In genomic region chr18:33159151-33159550, GRCh38 we compare ENCODE assay signal across 26 cellular contexts.
DNase-seq lines count a peak whose midpoint lies in the region; ATAC-seq, FAIRE-seq and TF ChIP-seq lines count a peak whose summit lies in the region.
"Had no signal": no experiment of that assay in that cellular context is flagged by ENCODE, and none has a peak within 500 bp of the region (broad histone marks: within the 10 kb centered on the region; RNA-seq: fewer than 3 reads in every experiment).

No MANE protein-coding gene starts in this region.

- H3K27ac ChIP-seq in HepG2 (ENCODE audit: extremely low read length, insufficient read depth, low read length) = no peak overlapping the region
- no peak overlapping the region for H3K27ac ChIP-seq in right lobe of liver
- no peak overlapping the region for H3K27ac ChIP-seq in endodermal cell (ENCODE audit: low read depth, low read length)
- no peak overlapping the region for H3K27ac ChIP-seq in neural progenitor cell
- H3K27ac ChIP-seq: 22Rv1; A549; BLaER1 treated with 17β-estradiol and CSF1 and Interleukin-3, amounts not matched to agents 10 nM and 100 nM; C4-2B had no signal

- FAIRE-seq in HepG2 (lab: Jason Lieb, UNC) = no peak
- FAIRE-seq: A549, GM12878, GM12892, GM18507 had no signal

- no peak for TF ChIP-seq POLR2A in HepG2 (IDR thresholded peaks at IDR 0.05; ENCODE audit: insufficient read depth in 1 of 2, low read depth in 2 of 2, low read length in 2 of 2)
- no peak for TF ChIP-seq POLR2A in right lobe of liver (IDR thresholded peaks at IDR 0.05)

- H3K4me3 Mint-ChIP-seq in endodermal cell (no peak overlapping the region), neural progenitor cell (no peak overlapping the region)
- H3K4me3 Mint-ChIP-seq: B cell; CD4-positive, alpha-beta T cell; CD8-positive, alpha-beta T cell had no signal

- H3K36me3 Mint-ChIP-seq in endodermal cell (ENCODE audit: low read depth) (no peaks in the 10 kb centered on the region), neural progenitor cell (no peaks in the 10 kb centered on the region)
- H3K36me3 Mint-ChIP-seq: CD8-positive, alpha-beta T cell had no signal

- peaks cover 10% of the 10 kb centered on the region for H3K4me1 Mint-ChIP-seq in endodermal cell
- H3K4me1 Mint-ChIP-seq in neural progenitor cell = no peaks in the 10 kb centered on the region
- H3K4me1 Mint-ChIP-seq: B cell had no signal

- intact Hi-C loops in HepG2 (cut with micrococcal nuclease; ENCODE audit: unreplicated experiment) (no loop called here), right lobe of liver (cut with DNase I) (no loop called here)

- TF ChIP-seq CTCF in HepG2 (CRISPR knock-in tag; IDR thresholded peaks at IDR 0.05) (no peak), right lobe of liver (IDR thresholded peaks at IDR 0.05) (no peak), endodermal cell (conservative IDR thresholded peaks at IDR 0.05) (no peak), neural progenitor cell (IDR thresholded peaks at IDR 0.05) (no peak)

- H3K9me3 ChIP-seq in HepG2 (ENCODE audit: low read length) (no peaks in the 10 kb centered on the region), right lobe of liver (no peaks in the 10 kb centered on the region), endodermal cell (ENCODE audit: control insufficient read depth, low read length) (no peaks in the 10 kb centered on the region), neural progenitor cell (ENCODE audit: low read depth) (no peaks in the 10 kb centered on the region)
- H3K9me3 ChIP-seq: A549; BLaER1 treated with 17β-estradiol and CSF1 and Interleukin-3, amounts not matched to agents 10 nM and 100 nM; Caco-2 had no signal

- H3K79me2 ChIP-seq in HepG2 (ENCODE audit: insufficient read depth, low read length) (no peaks in the 10 kb centered on the region), neural progenitor cell (ENCODE audit: low read depth) (no peaks in the 10 kb centered on the region)

- TF ChIP-seq EP300 in HepG2 (IDR thresholded peaks at IDR 0.05; ENCODE audit: low read depth in 2 of 2, low read length in 2 of 2) (no peak), HepG2 (CRISPR knock-in tag; IDR thresholded peaks at IDR 0.05; ENCODE audit: borderline replicate concordance) (no peak)

- in situ Hi-C loops in HepG2 (cut with HindIII; ENCODE audit: extremely low pct_ligation_motif_present, low pct_unique_long_range_greater_than_20kb) = no loop called here

- TF ChIP-seq RAD21 in HepG2 (CRISPR knock-in tag; IDR thresholded peaks at IDR 0.05) = no peak

- CTCF ChIA-PET in HepG2 (lab: Yijun Ruan, JAX; ENCODE audit: low intra/inter-chr PET ratio, low total read pairs) = no interaction called here

- H3K4me1 ChIP-seq in HepG2 (ENCODE audit: insufficient read depth, low read length) (no peaks in the 10 kb centered on the region), right lobe of liver (no peaks in the 10 kb centered on the region), endodermal cell (ENCODE audit: control insufficient read depth, insufficient read depth, low read length) (peaks cover 7% of the 10 kb centered on the region), neural progenitor cell (no peaks in the 10 kb centered on the region)
- H3K4me1 ChIP-seq: A549, Caco-2 had no signal

- H4K20me1 ChIP-seq in HepG2 (ENCODE audit: insufficient read depth, low read length) = no peaks in the 10 kb centered on the region
- H4K20me1 ChIP-seq in neural progenitor cell (ENCODE audit: low read depth) = no peaks in the 10 kb centered on the region
- H4K20me1 ChIP-seq: BLaER1 treated with 17β-estradiol and CSF1 and Interleukin-3, amounts not matched to agents 10 nM and 100 nM had no signal

- H3K9ac ChIP-seq in HepG2 (ENCODE audit: insufficient read depth, low read depth, low read length) = no peak overlapping the region
- H3K9ac ChIP-seq in endodermal cell (ENCODE audit: extremely low read depth, low read length, poor library complexity, severe bottlenecking) = no peak overlapping the region
- H3K9ac ChIP-seq in neural progenitor cell = no peak overlapping the region
- H3K9ac ChIP-seq: BLaER1 treated with 17β-estradiol and CSF1 and Interleukin-3, amounts not matched to agents 10 nM and 100 nM had no signal

- no peak for DNase-seq in HepG2 (ENCODE audit: low spot score)
- no peak for DNase-seq in right lobe of liver
- no peak for DNase-seq in endodermal cell
- DNase-seq in neural progenitor cell (ENCODE audit: low spot score) = no peak
- DNase-seq in NCI-H526 treated with DMSO at 0.1 percent for 48 hours (lab: John Stamatoyannopoulos, UW) = no peak
- DNase-seq: AML-193; Caco-2; Calu3; CD4-positive, alpha-beta T cell; CD8-positive, alpha-beta T cell; DMS 273 treated with DMSO at 0.1 percent for 48 hours; DMS153; DMS53; DMS79; DND-41; EL; GDM1 had no signal

- H3K9me3 Mint-ChIP-seq in endodermal cell (no peaks in the 10 kb centered on the region), neural progenitor cell (no peaks in the 10 kb centered on the region)

- no peaks in the 10 kb centered on the region for H3K36me3 ChIP-seq in HepG2 (replicated peaks in 1 of 2; ENCODE audit: control insufficient read depth in 1 of 2, insufficient read depth in 2 of 2, low read length in 2 of 2)
- H3K36me3 ChIP-seq in right lobe of liver = no peaks in the 10 kb centered on the region
- no peaks in the 10 kb centered on the region for H3K36me3 ChIP-seq in endodermal cell (ENCODE audit: control insufficient read depth, insufficient read depth, low read length)
- no peaks in the 10 kb centered on the region for H3K36me3 ChIP-seq in neural progenitor cell
- H3K36me3 ChIP-seq: BLaER1 treated with 17β-estradiol and CSF1 and Interleukin-3, amounts not matched to agents 10 nM and 100 nM had no signal

- H3K4me3 ChIP-seq in HepG2 (replicated peaks in 1 of 3; ENCODE audit: insufficient read depth in 1 of 3, low read depth in 2 of 3, low read length in 3 of 3) (no peak overlapping the region), right lobe of liver (no peak overlapping the region), endodermal cell (ENCODE audit: low read length) (peak overlapping the region; percentile 27), neural progenitor cell (no peak overlapping the region)
- H3K4me3 ChIP-seq: A549; BLaER1 treated with 17β-estradiol and CSF1 and Interleukin-3, amounts not matched to agents 10 nM and 100 nM; GM12878 had no signal

- H3K4me2 ChIP-seq in HepG2 (ENCODE audit: low read depth, low read length) (no peak overlapping the region), neural progenitor cell (no peak overlapping the region)
- H3K4me2 ChIP-seq: A549; BLaER1 treated with 17β-estradiol and CSF1 and Interleukin-3, amounts not matched to agents 10 nM and 100 nM had no signal

- H2AFZ ChIP-seq in HepG2 (ENCODE audit: low read length) = no peak overlapping the region
- peak overlapping the region; percentile 9 for H2AFZ ChIP-seq in neural progenitor cell (replicated peaks)

- no peak overlapping the region for H3K27ac Mint-ChIP-seq in endodermal cell
- H3K27ac Mint-ChIP-seq in neural progenitor cell = no peak overlapping the region
- H3K27ac Mint-ChIP-seq: B cell; CD4-positive, alpha-beta T cell; CD8-positive, alpha-beta T cell had no signal

- no peak for ATAC-seq in HepG2
- no peak for ATAC-seq in right lobe of liver
- ATAC-seq in GM21367 (IDR thresholded peaks at IDR 0.05; ENCODE audit: unreplicated experiment) = no peak
- ATAC-seq: A549; CD8-positive, alpha-beta T cell; GM12878 had no signal

- WGBS in HepG2 (ENCODE audit: low lambda C conversion rate) = 3% methylated on average over 2 of the region's 2 CpGs
- 42% methylated on average over 2 of the region's 2 CpGs for WGBS in right lobe of liver (ENCODE audit: insufficient coverage, low coverage, low lambda C conversion rate, missing lambda C conversion rate)
- 77 to 100% methylated on average over 1 to 2 of the region's 2 CpGs for WGBS in endodermal cell (ENCODE audit: insufficient coverage in 1 of 2, insufficient read length in 1 of 2), 2 experiments

- no TSS peak for BruUV-seq in HepG2 (replicated peaks; lab: Mats Ljungman, UMichigan)

- H3K27me3 ChIP-seq in HepG2 (ENCODE audit: control insufficient read depth in 1 of 2, insufficient read depth in 2 of 2, low read length in 2 of 2) (no peaks in the 10 kb centered on the region), right lobe of liver (no peaks in the 10 kb centered on the region), endodermal cell (ENCODE audit: control insufficient read depth, insufficient read depth, low read length, poor library complexity, severe bottlenecking) (no peaks in the 10 kb centered on the region), neural progenitor cell (no peaks in the 10 kb centered on the region)
- H3K27me3 ChIP-seq: BLaER1 treated with 17β-estradiol and CSF1 and Interleukin-3, amounts not matched to agents 10 nM and 100 nM had no signal

- H3K27me3 Mint-ChIP-seq in endodermal cell (ENCODE audit: insufficient read depth) (no peaks in the 10 kb centered on the region), neural progenitor cell (ENCODE audit: insufficient read depth, low read depth) (no peaks in the 10 kb centered on the region)
- H3K27me3 Mint-ChIP-seq: CD4-positive, alpha-beta T cell had no signal

- no peaks in the 10 kb centered on the region for H3F3A ChIP-seq in neural progenitor cell (ENCODE audit: low read depth)

- POLR2A ChIA-PET in HepG2 (lab: Yijun Ruan, JAX) = no interaction called here

TF ChIP-seq in HepG2, 621 proteins besides CTCF, POLR2A, EP300 and RAD21 (continues in another document):
- TF ChIP-seq MAFF (IDR thresholded peaks at IDR 0.05; ENCODE audit: low read depth, low read length) = peak; percentile 68
- TF ChIP-seq ZBTB44 (CRISPR knock-in tag; IDR thresholded peaks at IDR 0.05) = no peak
- TF ChIP-seq ZNF3 (CRISPR knock-in tag; IDR thresholded peaks at IDR 0.05) = no peak
- TF ChIP-seq NRL (CRISPR knock-in tag; IDR thresholded peaks at IDR 0.05; ENCODE audit: borderline replicate concordance) = no peak
